ENCODE assay signal across 15 cellular contexts in the genomic region with DNA sequence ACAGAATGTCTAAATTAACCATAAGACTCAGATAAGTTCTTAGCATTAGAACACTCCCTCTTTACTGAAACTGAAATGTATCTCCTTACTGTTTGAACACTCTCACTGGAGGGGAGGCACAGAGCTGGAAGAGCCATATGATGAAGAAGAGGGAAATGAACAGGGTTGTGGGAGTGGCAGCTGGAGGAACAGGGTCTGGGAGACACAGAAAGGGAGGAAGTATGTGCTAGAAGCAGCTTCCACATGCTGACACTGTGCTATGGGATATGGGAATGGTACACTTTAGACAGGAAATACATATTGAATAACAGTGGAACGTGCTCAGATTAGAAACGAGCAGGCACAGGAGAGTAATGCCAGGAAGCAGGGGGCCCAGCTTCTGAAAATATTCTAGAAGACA.
"Had no signal": no experiment of that assay in that cellular context is flagged by ENCODE, and none has a peak within 500 bp of the region (broad histone marks: within the 10 kb centered on the region; RNA-seq: fewer than 3 reads in every experiment).

No MANE protein-coding gene starts in this region.

- H3K4me3 ChIP-seq: breast epithelium, esophagus squamous epithelium, left lung had no signal

- H3K27me3 Mint-ChIP-seq: activated CD4-positive, alpha-beta memory T cell treated with anti-CD3 and anti-CD28 coated beads, Interleukin-2, amount 10 ng/mL, durations not matched to agents 7 days and 5 days; activated CD4-positive, alpha-beta T cell treated with anti-CD3 and anti-CD28 coated beads for 36 hours; activated naive CD8-positive, alpha-beta T cell had no signal

- H3K4me1 Mint-ChIP-seq: activated CD4-positive, alpha-beta memory T cell treated with anti-CD3 and anti-CD28 coated beads, Interleukin-2, amount 10 ng/mL, durations not matched to agents 7 days and 5 days; activated CD4-positive, alpha-beta T cell treated with anti-CD3 and anti-CD28 coated beads for 36 hours had no signal

- H3K4me3 Mint-ChIP-seq: activated CD4-positive, alpha-beta memory T cell treated with anti-CD3 and anti-CD28 coated beads, Interleukin-2, amount 10 ng/mL, durations not matched to agents 7 days and 5 days; activated CD4-positive, alpha-beta T cell treated with anti-CD3 and anti-CD28 coated beads for 36 hours; activated naive CD8-positive, alpha-beta T cell had no signal

- H3K9me3 Mint-ChIP-seq: activated CD4-positive, alpha-beta memory T cell treated with anti-CD3 and anti-CD28 coated beads, Interleukin-2, amount 10 ng/mL, durations not matched to agents 7 days and 5 days had no signal

- DNase-seq: activated CD4-positive, alpha-beta memory T cell treated with anti-CD3 and anti-CD28 coated beads, Interleukin-2, amount 10 ng/mL, durations not matched to agents 7 days and 5 days; activated CD4-positive, alpha-beta T cell treated with anti-CD3 and anti-CD28 coated beads for 36 hours; activated gamma-delta T cell; activated T-cell treated with anti-CD3 and anti-CD28 coated beads, Interleukin-2, amount 50 U/mL, for 48 hours; anterior cingulate cortex; esophagus squamous epithelium; foreskin keratinocyte; head of caudate nucleus; left lung; mesendoderm; stimulated activated CD4-positive, alpha-beta T cell treated with anti-CD3 and anti-CD28 coated beads, Interleukin-2, amount 100 ng/mL, for 24 hours; stimulated activated naive CD8-positive, alpha-beta T cell treated with anti-CD3 and anti-CD28 coated beads, Interleukin-15, Interleukin-2, amounts not matched to agents 100 U/mL and 50 U/mL, for 24 hours; T-helper 9 cell had no signal

- ATAC-seq: activated CD4-positive, alpha-beta T cell treated with anti-CD3 and anti-CD28 coated beads for 36 hours; foreskin keratinocyte; left lung; stimulated activated naive CD8-positive, alpha-beta T cell treated with anti-CD3 and anti-CD28 coated beads, Interleukin-15, Interleukin-2, amounts not matched to agents 100 U/mL and 50 U/mL, for 24 hours had no signal

- H3K27ac Mint-ChIP-seq: activated CD4-positive, alpha-beta memory T cell treated with anti-CD3 and anti-CD28 coated beads, Interleukin-2, amount 10 ng/mL, durations not matched to agents 7 days and 5 days; activated CD4-positive, alpha-beta T cell treated with anti-CD3 and anti-CD28 coated beads for 36 hours; activated naive CD8-positive, alpha-beta T cell had no signal
